In the genomic region with DNA sequence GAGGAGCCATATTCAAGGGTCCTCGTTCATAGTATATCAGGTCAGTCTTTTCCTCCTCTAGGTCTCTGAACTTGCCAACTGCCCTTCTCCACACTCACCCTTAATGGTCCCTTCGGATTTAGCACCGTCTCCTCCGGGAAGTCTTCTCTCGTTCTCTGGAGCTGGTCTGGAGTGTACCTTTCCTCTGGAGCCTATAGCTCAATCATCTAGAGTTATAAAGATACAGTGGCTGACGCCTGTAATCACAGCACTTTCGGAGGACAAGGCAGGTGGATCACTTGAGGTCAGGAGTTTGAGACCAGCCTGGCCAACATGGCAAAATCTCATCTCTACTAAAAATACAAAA, we compare ENCODE assay signal across 19 cellular contexts. TPM values are rescaled to one million over a fixed set of nuclear protein-coding genes. Genes with fewer than 3 reads are reported as not detected.
A peak's percentile ranks its signal among the peaks of the same experiment; 100 is the strongest.
DNase-seq lines count a peak whose midpoint lies in the region; ATAC-seq and TF ChIP-seq lines count a peak whose summit lies in the region.
"Had no signal": no experiment of that assay in that cellular context is flagged by ENCODE, and none has a peak within 500 bp of the region (broad histone marks: within the 10 kb centered on the region; RNA-seq: fewer than 3 reads in every experiment).

No MANE protein-coding gene starts in this region.

- H3K36me3 Mint-ChIP-seq in activated T-helper 17 cell treated with anti-CD3 and anti-CD28 coated beads, Interleukin-2, amount 50 U/mL, for 72 hours (ENCODE audit: low read depth) = peaks cover 26% of the 10 kb centered on the region
- H3K36me3 Mint-ChIP-seq: activated naive CD4-positive, alpha-beta T cell treated with anti-CD3 and anti-CD28 coated beads, Interleukin-2, amount 50 U/mL, for 24 hours had no signal

- no peak for TF ChIP-seq EP300 in SK-N-SH (IDR thresholded peaks at IDR 0.05; ENCODE audit: borderline replicate concordance in 1 of 2, low read depth in 1 of 2, low read length in 1 of 2)

- no peak for ATAC-seq in activated T-helper 17 cell treated with anti-CD3 and anti-CD28 coated beads, Interleukin-2, amount 50 U/mL, for 72 hours (replicated peaks)

- H3K4me1 Mint-ChIP-seq in activated T-helper 17 cell treated with anti-CD3 and anti-CD28 coated beads, Interleukin-2, amount 50 U/mL, for 72 hours = peaks cover 15% of the 10 kb centered on the region

- H3K4me2 ChIP-seq in SK-N-SH = no peak overlapping the region

- H2AFZ ChIP-seq in SK-N-SH (ENCODE audit: low read depth) = no peak overlapping the region

- no peaks in the 10 kb centered on the region for H3K9me2 ChIP-seq in SK-N-SH

- H3K79me2 ChIP-seq in SK-N-SH (ENCODE audit: insufficient read depth) = no peaks in the 10 kb centered on the region

- peaks cover 4% of the 10 kb centered on the region for H3F3A ChIP-seq in SK-N-SH (replicated peaks; ENCODE audit: insufficient read depth)

- H3K4me3 Mint-ChIP-seq in activated T-helper 17 cell treated with anti-CD3 and anti-CD28 coated beads, Interleukin-2, amount 50 U/mL, for 72 hours = no peak overlapping the region
- H3K4me3 Mint-ChIP-seq: activated naive CD4-positive, alpha-beta T cell treated with anti-CD3 and anti-CD28 coated beads, Interleukin-2, amount 50 U/mL, for 24 hours; activated T-cell treated with anti-CD3 and anti-CD28 coated beads, Interleukin-2, amount 50 U/mL, for 4 hours had no signal

- H3K9ac ChIP-seq in liver (ENCODE audit: low read depth in 1 of 2, low read length in 2 of 2) (peak overlapping the region in 1 of 2 donors; percentile 20), SK-N-SH (no peak overlapping the region)

- peak overlapping the region; percentile 94 to 97 for H3K27ac ChIP-seq in liver (ENCODE audit: low read depth in 1 of 2, low read length in 2 of 2)
- H3K27ac ChIP-seq in spleen = no peak overlapping the region
- H3K27ac ChIP-seq in SK-N-SH (ENCODE audit: low read depth in 2 of 2, low read length in 1 of 2) = peak overlapping the region in 1 of 2 experiments; percentile 11; a peak in 1 of 4 replicates
- H3K27ac ChIP-seq: brain microvascular endothelial cell, gastroesophageal sphincter, left ventricle myocardium inferior, sigmoid colon had no signal

- intact Hi-C loops in spleen (cut with DNase I; ENCODE audit: low total_unique reads) = no loop called here

- TF ChIP-seq RAD21 in liver (IDR thresholded peaks at IDR 0.05) (no peak), SK-N-SH (IDR thresholded peaks at IDR 0.05; ENCODE audit: low read length) (no peak)

- 77% methylated on average over 7 of the region's 7 CpGs for WGBS in liver
- 78 to 86% (median 84%) methylated on average over 7 of the region's 7 CpGs for WGBS in spleen, 5 donors
- 84% methylated on average over 7 of the region's 7 CpGs for WGBS in SK-N-SH (ENCODE audit: low lambda C conversion rate)

- H3K27ac Mint-ChIP-seq in activated T-helper 17 cell treated with anti-CD3 and anti-CD28 coated beads, Interleukin-2, amount 50 U/mL, for 72 hours = peak overlapping the region; percentile 74
- H3K27ac Mint-ChIP-seq: activated naive CD4-positive, alpha-beta T cell treated with anti-CD3 and anti-CD28 coated beads, Interleukin-2, amount 50 U/mL, for 24 hours had no signal

- peaks cover 13 to 55% (median 30%) of the 10 kb centered on the region in 4 donors for H3K4me1 ChIP-seq in liver (ENCODE audit: control insufficient read depth in 4 of 4, insufficient read depth in 4 of 4, low read length in 3 of 4)
- H3K4me1 ChIP-seq in spleen = peaks cover 5 to 64% (median 26%) of the 10 kb centered on the region in 6 donors
- peaks cover 0 to 21% of the 10 kb centered on the region in 2 experiments; a peak in 1 of 4 replicates for H3K4me1 ChIP-seq in SK-N-SH (ENCODE audit: control insufficient read depth in 1 of 2, insufficient read depth in 2 of 2, low read depth in 1 of 2, low read length in 1 of 2)

- no peak overlapping the region for H3K4me3 ChIP-seq in liver (ENCODE audit: low read depth in 1 of 3, low read length in 3 of 3)
- no peak overlapping the region for H3K4me3 ChIP-seq in spleen
- H3K4me3 ChIP-seq in SK-N-SH (ENCODE audit: low read depth in 2 of 2, low read length in 1 of 2) = no peak overlapping the region
- H3K4me3 ChIP-seq: gastroesophageal sphincter, left ventricle myocardium inferior, sigmoid colon had no signal

- H3K36me3 ChIP-seq in liver (ENCODE audit: control insufficient read depth in 4 of 4, insufficient read depth in 3 of 4, low read depth in 1 of 4, low read length in 3 of 4) (no peaks in the 10 kb centered on the region), spleen (no peaks in the 10 kb centered on the region), SK-N-SH (replicated peaks in 1 of 2; ENCODE audit: control insufficient read depth in 1 of 2, insufficient read depth in 2 of 2, low read length in 1 of 2) (no peaks in the 10 kb centered on the region)
- H3K36me3 ChIP-seq: brain microvascular endothelial cell, gastroesophageal sphincter, left ventricle myocardium inferior, sigmoid colon had no signal

- no peaks in the 10 kb centered on the region for H3K9me3 Mint-ChIP-seq in activated T-helper 17 cell treated with anti-CD3 and anti-CD28 coated beads, Interleukin-2, amount 50 U/mL, for 72 hours
- H3K9me3 Mint-ChIP-seq: activated naive CD4-positive, alpha-beta T cell treated with anti-CD3 and anti-CD28 coated beads, Interleukin-2, amount 50 U/mL, for 24 hours; activated T-cell treated with anti-CD3 and anti-CD28 coated beads, Interleukin-2, amount 50 U/mL, for 4 hours had no signal

- TF ChIP-seq POLR2A in spleen (IDR thresholded peaks at IDR 0.05) = no peak

- H4K20me1 ChIP-seq in SK-N-SH (ENCODE audit: insufficient read depth) = no peaks in the 10 kb centered on the region

- POLR2A ChIA-PET in SK-N-SH (lab: Yijun Ruan, JAX) = no interaction called here

- DNase-seq in activated CD8-positive, alpha-beta memory T cell treated with anti-CD3 and anti-CD28 coated beads for 24 hours = peak; percentile 66
- no peak for DNase-seq in activated CD8-positive, alpha-beta memory T cell treated with anti-CD3 and anti-CD28 coated beads, Interleukin-2, amount 50 U/mL, for 4 hours
- no peak for DNase-seq in C1 segment of cervical spinal cord (lab: John Stamatoyannopoulos, UW)
- DNase-seq in spleen = no peak
- DNase-seq in SK-N-SH = no peak
- DNase-seq in NCI-H1930 (lab: John Stamatoyannopoulos, UW) = no peak
- DNase-seq: left ventricle myocardium inferior, sigmoid colon had no signal

- TF ChIP-seq CTCF in liver (IDR thresholded peaks at IDR 0.05; ENCODE audit: low read depth, low read length, missing input control) (no peak), spleen (IDR thresholded peaks at IDR 0.05 in 8 of 11, conservative IDR thresholded peaks at IDR 0.05 in 3 of 11) (no peak), SK-N-SH (IDR thresholded peaks at IDR 0.05) (no peak)

- no peaks in the 10 kb centered on the region for H3K27me3 ChIP-seq in liver (ENCODE audit: control insufficient read depth in 4 of 4, insufficient read depth in 4 of 4, low read length in 3 of 4)
- peaks cover 0 to 11% (median 0%) of the 10 kb centered on the region in 7 donors for H3K27me3 ChIP-seq in spleen (replicated peaks in 1 of 7)
- no peaks in the 10 kb centered on the region; the same call in 1 of the 2 replicates for H3K27me3 ChIP-seq in SK-N-SH (ENCODE audit: insufficient read depth)
- H3K27me3 ChIP-seq: brain microvascular endothelial cell had no signal

- CTCF ChIA-PET in SK-N-SH (lab: Yijun Ruan, JAX) = interaction anchor here (0.6 to 24.3 kb wide), 13 partner anchors 9 to 206 kb away, joined by 3 to 432 read pairs (median 3); a partner anchor contains a TSS

- no peaks in the 10 kb centered on the region for H3K27me3 Mint-ChIP-seq in activated T-helper 17 cell treated with anti-CD3 and anti-CD28 coated beads, Interleukin-2, amount 50 U/mL, for 72 hours
- H3K27me3 Mint-ChIP-seq: activated naive CD4-positive, alpha-beta T cell treated with anti-CD3 and anti-CD28 coated beads, Interleukin-2, amount 50 U/mL, for 24 hours had no signal

- H3K9me3 ChIP-seq in liver (ENCODE audit: control insufficient read depth in 4 of 4, low read length in 3 of 4) (no peaks in the 10 kb centered on the region), spleen (no peaks in the 10 kb centered on the region), SK-N-SH (no peaks in the 10 kb centered on the region)
- H3K9me3 ChIP-seq: gastroesophageal sphincter, left ventricle myocardium inferior, sigmoid colon had no signal

TF ChIP-seq in liver, 16 proteins besides CTCF, POLR2A, EP300 and RAD21 (continues in another document):
- TF ChIP-seq TAF1 (conservative IDR thresholded peaks at IDR 0.05) (no peak), HNF4A (conservative IDR thresholded peaks at IDR 0.05) (no peak), EGR1 (IDR thresholded peaks at IDR 0.05; ENCODE audit: low read depth in 2 of 2) (no peak)

RNA-seq across cellular contexts. Expression of a gene that starts 4.4 kb away (rescaled TPM):
- total RNA-seq in activated T-helper 17 cell treated with anti-CD3 and anti-CD28 coated beads, Interleukin-2, amount 50 U/mL, for 72 hours = 100 to 1,000 TPM in 1 of 2 donors, 10 to 100 TPM in 1; 99.1 to 160 TPM
- 1,000 to 10,000 TPM in 1 of 2 donors, 100 to 1,000 TPM in 1; 130 to 1,255 TPM for total RNA-seq in liver
- polyA plus RNA-seq in liver = 100 to 1,000 TPM in 1 of 2 donors, 10 to 100 TPM in 1; 43.4 to 338 TPM
- 10 to 100 TPM; 21.0 to 56.3 (median 40.1) TPM for total RNA-seq in spleen
- 1 to 10 TPM; 2.1 to 8.3 (median 5.9) TPM for polyA plus RNA-seq in spleen
- polyA plus RNA-seq in SK-N-SH (2012; rRNA removed) = 19.7 and 26.4 TPM in 2 replicates
- 20.6 and 24.4 TPM in 2 replicates for polyA plus RNA-seq in SK-N-SH (2012; cell fraction: cytosol; rRNA removed)
- polyA plus RNA-seq in SK-N-SH (2012; cell fraction: nucleus; rRNA removed) = 7.8 and 12.2 TPM in 2 replicates

RNA-seq across cellular contexts. Expression of a gene that starts 12.6 kb away (rescaled TPM):
- under 1 TPM; 0.30 to 0.66 TPM for total RNA-seq in activated T-helper 17 cell treated with anti-CD3 and anti-CD28 coated beads, Interleukin-2, amount 50 U/mL, for 72 hours
- total RNA-seq in liver (under 1 TPM; 0.08 to 0.14 TPM), spleen (1 to 10 TPM in 6 of 7 donors, not detected in 1; 3.0 to 8.7 (median 4.2) TPM)
- polyA plus RNA-seq in liver (under 1 TPM; 0.06 to 0.15 TPM), spleen (1 to 10 TPM; 2.2 to 4.8 (median 3.3) TPM), SK-N-SH (2012; rRNA removed) (not detected in 2 replicates)
- not detected in 2 replicates for polyA plus RNA-seq in SK-N-SH (2012; cell fraction: cytosol; rRNA removed)
- not detected in 2 replicates for polyA plus RNA-seq in SK-N-SH (2012; cell fraction: nucleus; rRNA removed)
- total RNA-seq: A673; activated T-cell treated with anti-CD3 and anti-CD28 coated beads, Interleukin-2, amount 50 U/mL, for 4 hours; dermis microvascular lymphatic vessel endothelial cell; gastroesophageal sphincter; HT-29; left ventricle myocardium inferior; M059J; osteocyte; sigmoid colon had no signal

RNA-seq across cellular contexts. Expression of a gene that starts 56.1 kb away (rescaled TPM):
- total RNA-seq in activated T-helper 17 cell treated with anti-CD3 and anti-CD28 coated beads, Interleukin-2, amount 50 U/mL, for 72 hours = 10 to 100 TPM; 54.1 to 59.3 TPM
- total RNA-seq in liver (10 to 100 TPM; 10.7 to 25.5 TPM), spleen (10 to 100 TPM; 45.0 to 54.4 (median 50.1) TPM)
- polyA plus RNA-seq in liver (10 to 100 TPM; 18.9 to 25.2 TPM), spleen (10 to 100 TPM; 81.7 to 96.1 (median 92.5) TPM), SK-N-SH (2012; rRNA removed) (29.1 and 30.4 TPM in 2 replicates)
- 42.7 and 53.9 TPM in 2 replicates for polyA plus RNA-seq in SK-N-SH (2012; cell fraction: cytosol; rRNA removed)
- polyA plus RNA-seq in SK-N-SH (2012; cell fraction: nucleus; rRNA removed) = 7.5 and 12.1 TPM in 2 replicates

Comparison
In these comparisons a context has a peak if more than half of its experiments do, and no peak if none do; other contexts are left out.
1. H3K27ac ChIP-seq: peak in liver (2 of 2); none in spleen (0 of 8).